37 cellular contexts compared by ENCODE assay signal in genomic region chr4:172675232-172675631, GRCh38.
DNase-seq lines count a peak whose midpoint lies in the region; ATAC-seq, FAIRE-seq and TF ChIP-seq lines count a peak whose summit lies in the region.
"Had no signal": no experiment of that assay in that cellular context is flagged by ENCODE, and none has a peak within 500 bp of the region (broad histone marks: within the 10 kb centered on the region; RNA-seq: fewer than 3 reads in every experiment).

No MANE protein-coding gene starts in this region.

- H3K4me1 ChIP-seq in kidney (ENCODE audit: control insufficient read depth in 1 of 2, insufficient read depth in 1 of 2, low read depth in 1 of 2, low read length in 2 of 2) (no peaks in the 10 kb centered on the region), mesenchymal stem cell (ENCODE audit: control insufficient read depth, insufficient read depth, low read depth, low read length) (no peaks in the 10 kb centered on the region), neuronal stem cell (ENCODE audit: control insufficient read depth in 2 of 2, insufficient read depth in 1 of 2, low read depth in 1 of 2, low read length in 2 of 2) (no peaks in the 10 kb centered on the region), trophoblast cell (ENCODE audit: control insufficient read depth in 1 of 2, insufficient read depth in 2 of 2, low read length in 2 of 2) (peaks cover 3 to 4% of the 10 kb centered on the region in 2 experiments)
- H3K4me1 ChIP-seq: A549; BE2C; BLaER1; BLaER1 treated with 17β-estradiol and CSF1 and Interleukin-3, amounts not matched to agents 10 nM and 100 nM had no signal

- peak overlapping the region in 1 of 2 experiments; percentile 84 for H3K14ac ChIP-seq in mesenchymal stem cell (ENCODE audit: low read length in 2 of 2)
- H3K14ac ChIP-seq in neuronal stem cell (ENCODE audit: low read length): no peak overlapping the region
- H3K14ac ChIP-seq in trophoblast cell (ENCODE audit: low read length): peak overlapping the region; percentile 86

- H2AFZ ChIP-seq in mesenchymal stem cell (ENCODE audit: low read depth, low read length): no peak overlapping the region
- no peak overlapping the region for H2AFZ ChIP-seq in neuronal stem cell (ENCODE audit: low read length)
- H2AFZ ChIP-seq in trophoblast cell (ENCODE audit: insufficient read depth, low read length, poor library complexity): no peak overlapping the region

- intact Hi-C loops in kidney (cut with DNase I): no loop called here

- WGBS in mesenchymal stem cell: 94% methylated on average over 1 of the region's 1 CpG
- no CpG with 5 or more reads among the region's 1 CpG for WGBS in neuronal stem cell (ENCODE audit: extremely low coverage in 2 of 2, insufficient read length in 2 of 2, insufficient replicate concordance in 1 of 2), 2 donors
- WGBS in trophoblast cell (ENCODE audit: extremely low coverage, insufficient coverage, insufficient read length): no CpG with 5 or more reads among the region's 1 CpG

- H4K8ac ChIP-seq in mesenchymal stem cell (ENCODE audit: low read length) (no peak overlapping the region), neuronal stem cell (ENCODE audit: low read depth, low read length) (no peak overlapping the region), trophoblast cell (ENCODE audit: low read depth, low read length) (no peak overlapping the region)

- H3K9me3 Mint-ChIP-seq in activated naive CD4-positive, alpha-beta T cell treated with anti-CD3 and anti-CD28 coated beads, Interleukin-2, amount 50 U/mL, for 72 hours: peaks cover 8 to 26% of the 10 kb centered on the region in 2 donors

- H3K79me1 ChIP-seq in mesenchymal stem cell (replicated peaks; ENCODE audit: low read length, poor library complexity, severe bottlenecking) (no peaks in the 10 kb centered on the region), neuronal stem cell (ENCODE audit: low read depth, low read length) (no peaks in the 10 kb centered on the region), trophoblast cell (ENCODE audit: low read length) (peaks cover 3% of the 10 kb centered on the region)

- H3K27ac Mint-ChIP-seq in activated naive CD4-positive, alpha-beta T cell treated with anti-CD3 and anti-CD28 coated beads, Interleukin-2, amount 50 U/mL, for 72 hours: no peak overlapping the region
- H3K27ac Mint-ChIP-seq: B cell; CD14-positive monocyte; CD4-positive, alpha-beta memory T cell; CD4-positive, alpha-beta T cell; CD4-positive, CD25-positive, alpha-beta regulatory T cell; CD8-positive, alpha-beta memory T cell; CD8-positive, alpha-beta T cell had no signal

- H3K36me3 ChIP-seq in kidney (ENCODE audit: control insufficient read depth in 1 of 2, insufficient read depth in 2 of 2, low read length in 2 of 2) (no peaks in the 10 kb centered on the region), mesenchymal stem cell (ENCODE audit: control insufficient read depth in 1 of 2, insufficient read depth in 2 of 2, low read depth in 1 of 2, low read length in 2 of 2) (no peaks in the 10 kb centered on the region), neuronal stem cell (replicated peaks in 1 of 2; ENCODE audit: control insufficient read depth in 2 of 2, insufficient read depth in 2 of 2, low read length in 2 of 2) (no peaks in the 10 kb centered on the region), trophoblast cell (ENCODE audit: control insufficient read depth in 1 of 2, insufficient read depth in 2 of 2, low read length in 2 of 2) (no peaks in the 10 kb centered on the region)
- H3K36me3 ChIP-seq: BE2C; BLaER1; BLaER1 treated with 17β-estradiol and CSF1 and Interleukin-3, amounts not matched to agents 10 nM and 100 nM had no signal

- H3K4me2 ChIP-seq in mesenchymal stem cell (ENCODE audit: low read length, poor library complexity, severe bottlenecking) (no peak overlapping the region), neuronal stem cell (ENCODE audit: insufficient read depth, low read length, poor library complexity, severe bottlenecking) (no peak overlapping the region), trophoblast cell (ENCODE audit: low read length) (no peak overlapping the region)
- H3K4me2 ChIP-seq: A549; BLaER1; BLaER1 treated with 17β-estradiol and CSF1 and Interleukin-3, amounts not matched to agents 10 nM and 100 nM had no signal

- peak overlapping the region; percentile 11 for H4K91ac ChIP-seq in mesenchymal stem cell (ENCODE audit: low read length)
- no peak overlapping the region for H4K91ac ChIP-seq in neuronal stem cell (ENCODE audit: low read depth, low read length, poor library complexity)
- peak overlapping the region; percentile 36 for H4K91ac ChIP-seq in trophoblast cell (ENCODE audit: low read depth, low read length)

- ATAC-seq in activated naive CD4-positive, alpha-beta T cell treated with anti-CD3 and anti-CD28 coated beads, Interleukin-2, amount 50 U/mL, for 72 hours: no peak
- ATAC-seq: A549; CD8-positive, alpha-beta T cell had no signal

- H3K23ac ChIP-seq in mesenchymal stem cell (ENCODE audit: low read length in 2 of 2) (peak overlapping the region in 1 of 2 experiments; percentile 27), neuronal stem cell (ENCODE audit: low read depth, low read length, poor library complexity) (no peak overlapping the region), trophoblast cell (ENCODE audit: low read length) (no peak overlapping the region)

- H3K27me3 ChIP-seq in mesenchymal stem cell (ENCODE audit: control insufficient read depth in 1 of 2, insufficient read depth in 1 of 2, low read length in 2 of 2): no peaks in the 10 kb centered on the region
- no peaks in the 10 kb centered on the region for H3K27me3 ChIP-seq in neuronal stem cell (ENCODE audit: control insufficient read depth in 3 of 3, insufficient read depth in 3 of 3, low read depth in 1 of 3, low read length in 3 of 3)
- no peaks in the 10 kb centered on the region for H3K27me3 ChIP-seq in trophoblast cell (ENCODE audit: insufficient read depth, low read length)
- H3K27me3 ChIP-seq: BE2C; BLaER1; BLaER1 treated with 17β-estradiol and CSF1 and Interleukin-3, amounts not matched to agents 10 nM and 100 nM had no signal

- H3K9me3 ChIP-seq in kidney (ENCODE audit: control insufficient read depth in 1 of 2, low read length in 2 of 2) (no peaks in the 10 kb centered on the region), mesenchymal stem cell (ENCODE audit: control insufficient read depth, low read length) (peaks cover 9% of the 10 kb centered on the region), neuronal stem cell (replicated peaks in 1 of 2; ENCODE audit: control insufficient read depth in 2 of 2, insufficient read depth in 1 of 2, low read depth in 1 of 2, low read length in 2 of 2) (peaks cover 1 to 7% of the 10 kb centered on the region in 2 donors), trophoblast cell (ENCODE audit: insufficient read depth, low read depth, low read length) (no peaks in the 10 kb centered on the region)
- H3K9me3 ChIP-seq: A549, BE2C, BLaER1, Caco-2 had no signal

- H3K18ac ChIP-seq in mesenchymal stem cell (ENCODE audit: low read depth in 1 of 2, low read length in 2 of 2) (no peak overlapping the region), neuronal stem cell (ENCODE audit: low read length) (peak overlapping the region; percentile 91), trophoblast cell (ENCODE audit: low read length) (peak overlapping the region; percentile 56)

- H2BK15ac ChIP-seq in mesenchymal stem cell (ENCODE audit: low read depth, poor library complexity, severe bottlenecking) (no peak overlapping the region), neuronal stem cell (ENCODE audit: low read length) (no peak overlapping the region)

- H3K9ac ChIP-seq in kidney (ENCODE audit: low read length in 2 of 2) (no peak overlapping the region), mesenchymal stem cell (ENCODE audit: low read length) (no peak overlapping the region), neuronal stem cell (ENCODE audit: low read depth, low read length, poor library complexity) (no peak overlapping the region), trophoblast cell (ENCODE audit: low read length) (no peak overlapping the region)
- H3K9ac ChIP-seq: BLaER1; BLaER1 treated with 17β-estradiol and CSF1 and Interleukin-3, amounts not matched to agents 10 nM and 100 nM had no signal

- DNase-seq in kidney (peak; percentile 50), mesenchymal stem cell (no peak), neuronal stem cell (ENCODE audit: low spot score) (no peak), trophoblast cell (no peak), NOMO-1 treated with DMSO at 0.1 percent for 48 hours (lab: John Stamatoyannopoulos, UW; ENCODE audit: unreplicated experiment) (no peak), NCI-H2227 treated with DMSO at 0.1 percent for 48 hours (lab: John Stamatoyannopoulos, UW) (no peak), NCI-H524 (lab: John Stamatoyannopoulos, UW) (no peak)
- no peak for DNase-seq in activated naive CD4-positive, alpha-beta T cell treated with anti-CD3 and anti-CD28 coated beads, Interleukin-2, amount 50 U/mL, for 72 hours (ENCODE audit: low spot score in 2 of 2)
- DNase-seq: 8988T; ACHN; AML-193; BE2C; C1 segment of cervical spinal cord; Caco-2; Calu3; CD4-positive, alpha-beta memory T cell; CD4-positive, alpha-beta T cell; CD4-positive, CD25-positive, alpha-beta regulatory T cell; CD8-positive, alpha-beta memory T cell; CD8-positive, alpha-beta T cell; COR-L47; DMS 273 treated with DMSO at 0.1 percent for 48 hours; DMS153; DMS53; DMS79; DMS79 treated with DMSO at 0.1 percent for 48 hours; DND-41; EL had no signal

- H4K12ac ChIP-seq in trophoblast cell (ENCODE audit: low read depth, low read length): no peak overlapping the region

- FAIRE-seq in kidney (lab: Jason Lieb, UNC): no peak
- FAIRE-seq: A204.1, A549, D721Med had no signal

- H3K4ac ChIP-seq in mesenchymal stem cell (ENCODE audit: low read depth in 1 of 2, low read length in 2 of 2) (no peak overlapping the region), neuronal stem cell (ENCODE audit: low read length) (no peak overlapping the region), trophoblast cell (ENCODE audit: low read depth, low read length) (no peak overlapping the region)

- no peaks in the 10 kb centered on the region for H3K36me3 Mint-ChIP-seq in activated naive CD4-positive, alpha-beta T cell treated with anti-CD3 and anti-CD28 coated beads, Interleukin-2, amount 50 U/mL, for 72 hours
- H3K36me3 Mint-ChIP-seq: CD14-positive monocyte; CD4-positive, alpha-beta memory T cell; CD4-positive, CD25-positive, alpha-beta regulatory T cell; CD8-positive, alpha-beta memory T cell; CD8-positive, alpha-beta T cell had no signal

- peaks cover 2% of the 10 kb centered on the region for H3K79me2 ChIP-seq in trophoblast cell (ENCODE audit: control insufficient read depth, insufficient read depth, low read length, poor library complexity)

- H2BK12ac ChIP-seq in mesenchymal stem cell (ENCODE audit: low read length in 2 of 2): no peak overlapping the region
- peak overlapping the region; percentile 73 for H2BK12ac ChIP-seq in neuronal stem cell (ENCODE audit: low read length)
- peak overlapping the region; percentile 98 for H2BK12ac ChIP-seq in trophoblast cell (ENCODE audit: low read length)

- H2BK120ac ChIP-seq in mesenchymal stem cell (ENCODE audit: low read depth, low read length) (no peak overlapping the region), neuronal stem cell (ENCODE audit: low read depth, low read length) (no peak overlapping the region), trophoblast cell (ENCODE audit: insufficient read depth, low read length, poor library complexity) (peak overlapping the region; percentile 61)

- H2BK5ac ChIP-seq in mesenchymal stem cell (ENCODE audit: low read depth, low read length, poor library complexity, severe bottlenecking) (no peak overlapping the region), neuronal stem cell (ENCODE audit: low read length) (no peak overlapping the region), trophoblast cell (ENCODE audit: low read depth, low read length, poor library complexity) (peak overlapping the region; percentile 77)

- no peak overlapping the region for H3K27ac ChIP-seq in kidney (ENCODE audit: low read depth in 2 of 2, low read length in 2 of 2)
- H3K27ac ChIP-seq in mesenchymal stem cell (ENCODE audit: low read length, poor library complexity, severe bottlenecking): no peak overlapping the region
- no peak overlapping the region for H3K27ac ChIP-seq in neuronal stem cell (replicated peaks; ENCODE audit: low read length)
- no peak overlapping the region for H3K27ac ChIP-seq in trophoblast cell (ENCODE audit: low read depth, low read length)
- H3K27ac ChIP-seq: 22Rv1; A549; BLaER1; BLaER1 treated with 17β-estradiol and CSF1 and Interleukin-3, amounts not matched to agents 10 nM and 100 nM; C4-2B had no signal

- no peak overlapping the region for H2AK5ac ChIP-seq in mesenchymal stem cell (ENCODE audit: low read length, severe bottlenecking)
- no peak overlapping the region for H2AK5ac ChIP-seq in neuronal stem cell (ENCODE audit: low read depth, low read length)
- no peak overlapping the region for H2AK5ac ChIP-seq in trophoblast cell (ENCODE audit: low read length)

- H3K4me3 ChIP-seq in kidney (ENCODE audit: low read length in 2 of 2): no peak overlapping the region
- no peak overlapping the region for H3K4me3 ChIP-seq in mesenchymal stem cell (ENCODE audit: insufficient read depth in 1 of 2, low read depth in 1 of 2, low read length in 2 of 2)
- H3K4me3 ChIP-seq in neuronal stem cell (ENCODE audit: low read length in 2 of 2): peak overlapping the region in 1 of 2 donors; percentile 27
- H3K4me3 ChIP-seq in trophoblast cell (ENCODE audit: low read depth, low read length): no peak overlapping the region
- H3K4me3 ChIP-seq: A549; BLaER1; BLaER1 treated with 17β-estradiol and CSF1 and Interleukin-3, amounts not matched to agents 10 nM and 100 nM had no signal

- no peak for TF ChIP-seq CTCF in kidney (IDR thresholded peaks at IDR 0.05; ENCODE audit: borderline replicate concordance, extremely low read depth, insufficient read depth)

Comparison
In these comparisons a context has a peak if more than half of its experiments do, and no peak if none do; other contexts are left out.
1. H2BK12ac ChIP-seq: peak in neuronal stem cell (single experiment) and trophoblast cell (single experiment); none in mesenchymal stem cell (0 of 2).
2. H3K18ac ChIP-seq: peak in neuronal stem cell (single experiment) and trophoblast cell (single experiment); none in mesenchymal stem cell (0 of 2).